ENCODE assay signal across 21 cellular contexts in genomic region chr9:80994892-80995291, GRCh38.
DNase-seq lines count a peak whose midpoint lies in the region; FAIRE-seq and TF ChIP-seq lines count a peak whose summit lies in the region.
"Had no signal": no experiment of that assay in that cellular context is flagged by ENCODE, and none has a peak within 500 bp of the region (broad histone marks: within the 10 kb centered on the region; RNA-seq: fewer than 3 reads in every experiment).

No MANE protein-coding gene starts in this region.

- H3K36me3 Mint-ChIP-seq in type B pancreatic cell, result no peaks in the 10 kb centered on the region
- H3K36me3 Mint-ChIP-seq: activated naive CD8-positive, alpha-beta T cell; IgD-negative memory B cell had no signal

- no peak overlapping the region for H3K9ac ChIP-seq in keratinocyte (ENCODE audit: control insufficient read depth, extremely low read depth, insufficient read depth, low read length)

- FAIRE-seq in bronchial epithelial cell (lab: Jason Lieb, UNC), result no peak
- FAIRE-seq in keratinocyte (lab: Jason Lieb, UNC), result peak; percentile 83

- no peak overlapping the region for H3K4me2 ChIP-seq in keratinocyte (ENCODE audit: control insufficient read depth, extremely low read depth, insufficient read depth, low read depth, low read length)

- H3K4me1 ChIP-seq in keratinocyte (ENCODE audit: control insufficient read depth, extremely low read depth, insufficient read depth, low read length), result peaks cover 10% of the 10 kb centered on the region
- H3K4me1 ChIP-seq: Peyer's patch had no signal

- no peaks in the 10 kb centered on the region for H3K79me2 ChIP-seq in keratinocyte (ENCODE audit: control insufficient read depth, insufficient read depth, low read length)

- H3K4me3 Mint-ChIP-seq in type B pancreatic cell, result no peak overlapping the region
- H3K4me3 Mint-ChIP-seq: activated CD4-positive, alpha-beta memory T cell treated with anti-CD3 and anti-CD28 coated beads, Interleukin-2, amount 10 ng/mL, durations not matched to agents 7 days and 5 days; activated naive CD8-positive, alpha-beta T cell; IgD-negative memory B cell had no signal

- H3K9me3 ChIP-seq in keratinocyte (ENCODE audit: control insufficient read depth, low read depth, low read length), result no peaks in the 10 kb centered on the region
- H3K9me3 ChIP-seq: Peyer's patch had no signal

- H3K27ac Mint-ChIP-seq in type B pancreatic cell, result no peak overlapping the region
- H3K27ac Mint-ChIP-seq: activated CD4-positive, alpha-beta memory T cell treated with anti-CD3 and anti-CD28 coated beads, Interleukin-2, amount 10 ng/mL, durations not matched to agents 7 days and 5 days; activated naive CD8-positive, alpha-beta T cell; IgD-negative memory B cell had no signal

- no peaks in the 10 kb centered on the region for H3K27me3 ChIP-seq in bronchial epithelial cell (ENCODE audit: control insufficient read depth, insufficient read depth, low read length)
- H3K27me3 ChIP-seq in keratinocyte (ENCODE audit: control insufficient read depth, extremely low read depth, insufficient read depth, low read length), result no peaks in the 10 kb centered on the region
- H3K27me3 ChIP-seq: Peyer's patch had no signal

- H3K27me3 Mint-ChIP-seq in type B pancreatic cell, result no peaks in the 10 kb centered on the region
- H3K27me3 Mint-ChIP-seq: activated CD4-positive, alpha-beta memory T cell treated with anti-CD3 and anti-CD28 coated beads, Interleukin-2, amount 10 ng/mL, durations not matched to agents 7 days and 5 days had no signal

- H3K36me3 ChIP-seq in bronchial epithelial cell (ENCODE audit: control insufficient read depth, insufficient read depth, low read length), result no peaks in the 10 kb centered on the region
- H3K36me3 ChIP-seq in keratinocyte (ENCODE audit: control insufficient read depth in 2 of 2, extremely low read depth in 1 of 2, insufficient read depth in 2 of 2, low read length in 2 of 2), result no peaks in the 10 kb centered on the region
- H3K36me3 ChIP-seq: Peyer's patch had no signal

- no peaks in the 10 kb centered on the region for H3K9me3 Mint-ChIP-seq in type B pancreatic cell

- peak overlapping the region; percentile 70 for H2AFZ ChIP-seq in keratinocyte (ENCODE audit: control insufficient read depth, low read length)

- DNase-seq in EL (peak; percentile 73), NB4 (ENCODE audit: low read depth) (peak; percentile 2), bronchial epithelial cell (ENCODE audit: low read depth) (peak; percentile 79), keratinocyte (ENCODE audit: low read depth, low spot score) (peak; percentile 13), type B pancreatic cell (ENCODE audit: extremely low spot score, unreplicated experiment) (no peak), COLO829 (ENCODE audit: low spot score) (no peak), AG08396 (ENCODE audit: low spot score) (no peak)
- DNase-seq in activated naive CD4-positive, alpha-beta T cell treated with Interleukin-2 at 50 U/mL for 16 hours, result no peak
- DNase-seq: activated CD4-positive, alpha-beta memory T cell treated with anti-CD3 and anti-CD28 coated beads, Interleukin-2, amount 10 ng/mL, durations not matched to agents 7 days and 5 days; activated T-cell treated with anti-CD3 and anti-CD28 coated beads, Interleukin-2, amount 50 U/mL, for 48 hours; caudate nucleus; COR-L47; effector memory CD4-positive, alpha-beta T cell; left ventricle myocardium superior; NCI-H1105; NCI-H774; Peyer's patch; stimulated activated CD4-positive, alpha-beta T cell treated with anti-CD3 and anti-CD28 coated beads, Interleukin-4, amount 100 ng/mL, for 1 hour; substantia nigra had no signal

- peak overlapping the region; percentile 58 for H3K27ac ChIP-seq in keratinocyte (ENCODE audit: control insufficient read depth, insufficient read depth, low read length)
- H3K27ac ChIP-seq: Peyer's patch had no signal

- H3K4me3 ChIP-seq in NB4 (ENCODE audit: low read depth, low read length) (no peak overlapping the region), bronchial epithelial cell (ENCODE audit: low read depth, low read length) (no peak overlapping the region), keratinocyte (ENCODE audit: control insufficient read depth in 2 of 3, extremely low read depth in 1 of 3, insufficient read depth in 2 of 3, low read depth in 1 of 3, low read length in 3 of 3) (no peak overlapping the region)
- H3K4me3 ChIP-seq: Peyer's patch had no signal

- H4K20me1 ChIP-seq in keratinocyte (ENCODE audit: control insufficient read depth, extremely low read depth, insufficient read depth, low read length), result no peaks in the 10 kb centered on the region

- no peak for TF ChIP-seq POLR2A in NB4 (IDR thresholded peaks at IDR 0.05; ENCODE audit: extremely low read depth, insufficient read length)

- H3K9me1 ChIP-seq in keratinocyte (ENCODE audit: control insufficient read depth, extremely low read depth, insufficient read depth, low read length), result no peaks in the 10 kb centered on the region

- dilution Hi-C loops in keratinocyte (cut with MboI; ENCODE audit: extremely low pct_ligation_motif_present, low sequenced_read_pairs), result no loop called here

- TF ChIP-seq CTCF in NB4 (IDR thresholded peaks at IDR 0.05; ENCODE audit: low read depth, low read length), result no peak
- TF ChIP-seq CTCF in bronchial epithelial cell (IDR thresholded peaks at IDR 0.05; ENCODE audit: insufficient read depth, low read length, severe bottlenecking), result no peak
- TF ChIP-seq CTCF in keratinocyte (optimal IDR thresholded peaks at IDR 0.05 in 1 of 3, IDR thresholded peaks at IDR 0.05 in 1 of 3, conservative IDR thresholded peaks at IDR 0.05 in 1 of 3; ENCODE audit: extremely low read depth in 1 of 3, insufficient read depth in 2 of 3, low read length in 3 of 3), result no peak
- TF ChIP-seq CTCF in type B pancreatic cell (conservative IDR thresholded peaks at IDR 0.05), result no peak

- H3K4me1 Mint-ChIP-seq in type B pancreatic cell (ENCODE audit: unreplicated experiment), result no peaks in the 10 kb centered on the region
- H3K4me1 Mint-ChIP-seq: activated CD4-positive, alpha-beta memory T cell treated with anti-CD3 and anti-CD28 coated beads, Interleukin-2, amount 10 ng/mL, durations not matched to agents 7 days and 5 days; IgD-negative memory B cell had no signal

Comparison
In these comparisons a context has a peak if more than half of its experiments do, and no peak if none do; other contexts are left out.
1. DNase-seq: peak in EL (single experiment), NB4 (single experiment), bronchial epithelial cell (single experiment) and keratinocyte (single experiment); none in activated naive CD4-positive, alpha-beta T cell treated with Interleukin-2 at 50 U/mL for 16 hours (single experiment), type B pancreatic cell (single experiment), COLO829 (single experiment) and AG08396 (single experiment).